Comparison of ENCODE assay signal across 8 cellular contexts in genomic region chr1:32650752-32651460, GRCh38. TPM values are rescaled to one million over a fixed set of nuclear protein-coding genes. Genes with fewer than 3 reads are reported as not detected.
A peak's percentile ranks its signal among the peaks of the same experiment; 100 is the strongest.
DNase-seq lines count a peak whose midpoint lies in the region; ATAC-seq and TF ChIP-seq lines count a peak whose summit lies in the region.

TSS of gene RBBP4 (plus strand) at chr1:32651208. CDS start at chr1:32651307, 99 bp downstream.

- peak; percentile 99 for DNase-seq in Daoy (ENCODE audit: low read depth)
- peak; percentile 95 for DNase-seq in GOT3 (lab: John Stamatoyannopoulos, UW)
- peak; percentile 91 for DNase-seq in LNCaP clone FGC (ENCODE audit: low read depth)
- DNase-seq in RWPE1 (ENCODE audit: low spot score) = peak; percentile 98
- DNase-seq in fibroblast of mammary gland (ENCODE audit: low read depth) = peak; percentile 95
- peak; percentile 100 for DNase-seq in natural killer cell
- DNase-seq in stimulated activated naive CD4-positive, alpha-beta T cell treated with Interleukin-2 at 50 U/mL for 16 hours (lab: John Stamatoyannopoulos, UW) = peak; percentile 97

- H3K36me3 Mint-ChIP-seq in activated T-helper 17 cell treated with anti-CD3 and anti-CD28 coated beads, Interleukin-2, amount 50 U/mL, for 72 hours (ENCODE audit: low read depth) = peaks cover 87% of the 10 kb centered on the region
- no peaks in the 10 kb centered on the region for H3K36me3 Mint-ChIP-seq in natural killer cell

- H3K9me3 Mint-ChIP-seq in activated T-helper 17 cell treated with anti-CD3 and anti-CD28 coated beads, Interleukin-2, amount 50 U/mL, for 72 hours = no peaks in the 10 kb centered on the region
- H3K9me3 Mint-ChIP-seq in natural killer cell = no peaks in the 10 kb centered on the region

- H3K4me3 ChIP-seq in LNCaP clone FGC (ENCODE audit: low read depth, low read length) (peak within 1 kb of the TSS; percentile 88), fibroblast of mammary gland (ENCODE audit: control insufficient read depth, low read depth, low read length) (peak within 1 kb of the TSS; percentile 91)

- peaks cover 26% of the 10 kb centered on the region for H3K4me1 Mint-ChIP-seq in activated T-helper 17 cell treated with anti-CD3 and anti-CD28 coated beads, Interleukin-2, amount 50 U/mL, for 72 hours
- peaks cover 52 to 53% of the 10 kb centered on the region in 2 donors for H3K4me1 Mint-ChIP-seq in natural killer cell

- TF ChIP-seq CTCF in LNCaP clone FGC (IDR thresholded peaks at IDR 0.05; ENCODE audit: control insufficient read depth, extremely low read depth, insufficient read depth) (no peak), RWPE1 (conservative IDR thresholded peaks at IDR 0.05; ENCODE audit: low read depth) (no peak), fibroblast of mammary gland (conservative IDR thresholded peaks at IDR 0.05; ENCODE audit: control insufficient read depth, insufficient read depth, low read depth, low read length) (no peak), natural killer cell (IDR thresholded peaks at IDR 0.05) (no peak)

- intact Hi-C loops in natural killer cell (cut with micrococcal nuclease) = loop anchor here (1.0 to 5.0 kb wide), 3 partner anchors 24 to 359 kb away; partner anchors contain the start of genes HDAC1, S100PBP and YARS1

- peak; percentile 89 for ATAC-seq in activated T-helper 17 cell treated with anti-CD3 and anti-CD28 coated beads, Interleukin-2, amount 50 U/mL, for 72 hours (replicated peaks)
- peak; percentile 82 to 94 (median 84) for ATAC-seq in natural killer cell

- POLR2A ChIA-PET in RWPE1 (lab: Yijun Ruan, JAX; ENCODE audit: low non-redundant PET) = interaction anchor here (0.5 to 0.9 kb wide), 3 partner anchors 11 to 51 kb away, joined by 3 to 5 read pairs (median 3); no protein-coding TSS in a partner anchor

- H3K27ac ChIP-seq in RWPE1 = peak within 1 kb of the TSS; percentile 94

- CTCF ChIA-PET in RWPE1 (lab: Yijun Ruan, JAX) = interaction anchor here (0.5 to 0.6 kb wide), 2 partner anchors 26 to 55 kb away, joined by 3 read pairs; no protein-coding TSS in a partner anchor

- peak within 1 kb of the TSS; percentile 100 for H3K27ac Mint-ChIP-seq in activated T-helper 17 cell treated with anti-CD3 and anti-CD28 coated beads, Interleukin-2, amount 50 U/mL, for 72 hours
- H3K27ac Mint-ChIP-seq in natural killer cell = peak within 1 kb of the TSS; percentile 94 to 100

- H3K4me3 Mint-ChIP-seq in activated T-helper 17 cell treated with anti-CD3 and anti-CD28 coated beads, Interleukin-2, amount 50 U/mL, for 72 hours = peak within 1 kb of the TSS; percentile 99
- H3K4me3 Mint-ChIP-seq in natural killer cell = peak within 1 kb of the TSS; percentile 99

- no peaks in the 10 kb centered on the region for H3K27me3 Mint-ChIP-seq in activated T-helper 17 cell treated with anti-CD3 and anti-CD28 coated beads, Interleukin-2, amount 50 U/mL, for 72 hours
- no peaks in the 10 kb centered on the region for H3K27me3 Mint-ChIP-seq in natural killer cell (ENCODE audit: low read depth in 2 of 2)

RNA-seq across cellular contexts. Expression of gene RBBP4, which starts in this region (rescaled TPM):
- total RNA-seq in Daoy (2014; rRNA removed; shearing (Covaris generic)) = 100 and 152 TPM in 2 replicates
- total RNA-seq in activated T-helper 17 cell treated with anti-CD3 and anti-CD28 coated beads, Interleukin-2, amount 50 U/mL, for 72 hours = 100 to 1,000 TPM; 237 to 326 TPM
- 100 to 1,000 TPM; 199 to 241 (median 224) TPM for total RNA-seq in natural killer cell

Comparison
In these comparisons a context has a peak if more than half of its experiments do, and no peak if none do; other contexts are left out.
1. Peak in every context shown above with its lines: DNase-seq, ATAC-seq, H3K4me3 ChIP-seq and H3K27ac ChIP-seq.